ENCODE assay signal across 11 cellular contexts in genomic region chr15:64837502-64837901, GRCh38. TPM values are rescaled to one million over a fixed set of nuclear protein-coding genes. Genes with fewer than 3 reads are reported as not detected.
DNase-seq lines count a peak whose midpoint lies in the region; ATAC-seq and TF ChIP-seq lines count a peak whose summit lies in the region.
"Had no signal": no experiment of that assay in that cellular context is flagged by ENCODE, and none has a peak within 500 bp of the region (broad histone marks: within the 10 kb centered on the region; RNA-seq: fewer than 3 reads in every experiment).

No MANE protein-coding gene starts in this region.

- no peaks in the 10 kb centered on the region for H3K27me3 ChIP-seq in upper lobe of right lung
- H3K27me3 ChIP-seq in brain microvascular endothelial cell (replicated peaks) = no peaks in the 10 kb centered on the region
- no peaks in the 10 kb centered on the region for H3K27me3 ChIP-seq in trophoblast cell (ENCODE audit: insufficient read depth, low read length)
- H3K27me3 ChIP-seq in mesenchymal stem cell (ENCODE audit: control insufficient read depth in 1 of 2, insufficient read depth in 1 of 2, low read length in 2 of 2) = no peaks in the 10 kb centered on the region
- H3K27me3 ChIP-seq: SJSA1 had no signal

- H3K9me3 ChIP-seq in upper lobe of right lung (no peaks in the 10 kb centered on the region), trophoblast cell (ENCODE audit: insufficient read depth, low read depth, low read length) (no peaks in the 10 kb centered on the region), mesenchymal stem cell (ENCODE audit: control insufficient read depth, low read length) (no peaks in the 10 kb centered on the region)
- H3K9me3 ChIP-seq: SJSA1 had no signal

- in situ Hi-C loops in brain microvascular endothelial cell (cut with HindIII; ENCODE audit: low pct_ligation_motif_present, low sequenced_read_pairs) = no loop called here

- peak overlapping the region; percentile 24 for H3K27ac ChIP-seq in upper lobe of right lung
- no peak overlapping the region for H3K27ac ChIP-seq in brain microvascular endothelial cell
- H3K27ac ChIP-seq in trophoblast cell (ENCODE audit: low read depth, low read length) = no peak overlapping the region
- H3K27ac ChIP-seq in mesenchymal stem cell (ENCODE audit: low read length, poor library complexity, severe bottlenecking) = no peak overlapping the region
- H3K27ac ChIP-seq: SJSA1 had no signal

- intact Hi-C loops in dendritic cell treated with granulocyte-macrophage colony-stimulating factor and Interleukin-4, amounts not matched to agents 40 ng/mL and 50 ng/mL, for 4 days (cut with micrococcal nuclease) = no loop called here
- intact Hi-C loops in upper lobe of right lung (cut with DNase I) = no loop called here

- H2BK5ac ChIP-seq in trophoblast cell (ENCODE audit: low read depth, low read length, poor library complexity) = no peak overlapping the region
- H2BK5ac ChIP-seq in mesenchymal stem cell (ENCODE audit: low read depth, low read length, poor library complexity, severe bottlenecking) = no peak overlapping the region

- H2AFZ ChIP-seq in trophoblast cell (ENCODE audit: insufficient read depth, low read length, poor library complexity) (no peak overlapping the region), mesenchymal stem cell (ENCODE audit: low read depth, low read length) (no peak overlapping the region)

- H2BK12ac ChIP-seq in trophoblast cell (ENCODE audit: low read length) (no peak overlapping the region), mesenchymal stem cell (ENCODE audit: low read length in 2 of 2) (no peak overlapping the region)

- H3K4me2 ChIP-seq in trophoblast cell (ENCODE audit: low read length) = no peak overlapping the region
- H3K4me2 ChIP-seq in mesenchymal stem cell (ENCODE audit: low read length, poor library complexity, severe bottlenecking) = no peak overlapping the region

- H3K36me3 Mint-ChIP-seq in dendritic cell treated with granulocyte-macrophage colony-stimulating factor and Interleukin-4, amounts not matched to agents 40 ng/mL and 50 ng/mL, for 4 days (ENCODE audit: low read depth) = peaks cover 8% of the 10 kb centered on the region

- H3K4me3 ChIP-seq in upper lobe of right lung (no peak overlapping the region), brain microvascular endothelial cell (ENCODE audit: low read depth, low read length) (no peak overlapping the region), trophoblast cell (ENCODE audit: low read depth, low read length) (no peak overlapping the region), mesenchymal stem cell (ENCODE audit: insufficient read depth in 1 of 2, low read depth in 1 of 2, low read length in 2 of 2) (no peak overlapping the region)
- H3K4me3 ChIP-seq: SJSA1 had no signal

- H4K8ac ChIP-seq in trophoblast cell (ENCODE audit: low read depth, low read length) (no peak overlapping the region), mesenchymal stem cell (ENCODE audit: low read length) (no peak overlapping the region)

- DNase-seq in stimulated activated CD4-positive, alpha-beta T cell treated with anti-CD3 and anti-CD28 coated beads, Interleukin-1b, Interleukin-23, amount 100 ng/mL, for 48 hours = peak; percentile 26
- DNase-seq in stimulated activated CD4-positive, alpha-beta T cell treated with anti-CD3 and anti-CD28 coated beads, Interleukin-2, amount 100 ng/mL, for 24 hours = no peak
- peak; percentile 93 for DNase-seq in SKM-1 (lab: John Stamatoyannopoulos, UW; ENCODE audit: unreplicated experiment)
- DNase-seq in upper lobe of right lung = no peak
- DNase-seq in brain microvascular endothelial cell = no peak
- no peak for DNase-seq in trophoblast cell
- no peak for DNase-seq in mesenchymal stem cell
- DNase-seq: NCI-H1092 treated with DMSO at 0.1 percent for 48 hours, NCI-H526 had no signal

- H4K12ac ChIP-seq in trophoblast cell (ENCODE audit: low read depth, low read length) = no peak overlapping the region

- H3K36me3 ChIP-seq in upper lobe of right lung = no peaks in the 10 kb centered on the region
- no peaks in the 10 kb centered on the region for H3K36me3 ChIP-seq in brain microvascular endothelial cell (replicated peaks)
- no peaks in the 10 kb centered on the region for H3K36me3 ChIP-seq in trophoblast cell (ENCODE audit: control insufficient read depth in 1 of 2, insufficient read depth in 2 of 2, low read length in 2 of 2)
- H3K36me3 ChIP-seq in mesenchymal stem cell (ENCODE audit: control insufficient read depth in 1 of 2, insufficient read depth in 2 of 2, low read depth in 1 of 2, low read length in 2 of 2) = no peaks in the 10 kb centered on the region

- peaks cover 55% of the 10 kb centered on the region for H3K4me1 Mint-ChIP-seq in dendritic cell treated with granulocyte-macrophage colony-stimulating factor and Interleukin-4, amounts not matched to agents 40 ng/mL and 50 ng/mL, for 4 days (ENCODE audit: low read depth)

- TF ChIP-seq CTCF in upper lobe of right lung (IDR thresholded peaks at IDR 0.05) = no peak
- no peak for TF ChIP-seq CTCF in brain microvascular endothelial cell (IDR thresholded peaks at IDR 0.05; ENCODE audit: low read depth, low read length, missing control alignments)

- H3K9me3 Mint-ChIP-seq in dendritic cell treated with granulocyte-macrophage colony-stimulating factor and Interleukin-4, amounts not matched to agents 40 ng/mL and 50 ng/mL, for 4 days = no peaks in the 10 kb centered on the region

- H2BK120ac ChIP-seq in trophoblast cell (ENCODE audit: insufficient read depth, low read length, poor library complexity) = no peak overlapping the region
- H2BK120ac ChIP-seq in mesenchymal stem cell (ENCODE audit: low read depth, low read length) = no peak overlapping the region

- no peak overlapping the region for H3K4me3 Mint-ChIP-seq in dendritic cell treated with granulocyte-macrophage colony-stimulating factor and Interleukin-4, amounts not matched to agents 40 ng/mL and 50 ng/mL, for 4 days

- no CpG with 5 or more reads among the region's 1 CpG for WGBS in trophoblast cell (ENCODE audit: extremely low coverage, insufficient coverage, insufficient read length)
- WGBS in mesenchymal stem cell = 88% methylated on average over 1 of the region's 1 CpG

- H3K18ac ChIP-seq in trophoblast cell (ENCODE audit: low read length) (no peak overlapping the region), mesenchymal stem cell (ENCODE audit: low read depth in 1 of 2, low read length in 2 of 2) (no peak overlapping the region)

- no peak overlapping the region for H4K91ac ChIP-seq in trophoblast cell (ENCODE audit: low read depth, low read length)
- no peak overlapping the region for H4K91ac ChIP-seq in mesenchymal stem cell (ENCODE audit: low read length)

- no peak overlapping the region for H3K4ac ChIP-seq in trophoblast cell (ENCODE audit: low read depth, low read length)
- H3K4ac ChIP-seq in mesenchymal stem cell (ENCODE audit: low read depth in 1 of 2, low read length in 2 of 2) = no peak overlapping the region

- peaks cover 5% of the 10 kb centered on the region for H3K79me2 ChIP-seq in trophoblast cell (ENCODE audit: control insufficient read depth, insufficient read depth, low read length, poor library complexity)

- H3K4me1 ChIP-seq in upper lobe of right lung (peaks cover 22% of the 10 kb centered on the region), trophoblast cell (ENCODE audit: control insufficient read depth in 1 of 2, insufficient read depth in 2 of 2, low read length in 2 of 2) (peaks cover 5 to 9% of the 10 kb centered on the region in 2 experiments), mesenchymal stem cell (ENCODE audit: control insufficient read depth, insufficient read depth, low read depth, low read length) (peaks cover 9% of the 10 kb centered on the region)

- H3K79me1 ChIP-seq in trophoblast cell (ENCODE audit: low read length) = peaks cover 8% of the 10 kb centered on the region
- no peaks in the 10 kb centered on the region for H3K79me1 ChIP-seq in mesenchymal stem cell (replicated peaks; ENCODE audit: low read length, poor library complexity, severe bottlenecking)

- no peak overlapping the region for H2AK5ac ChIP-seq in trophoblast cell (ENCODE audit: low read length)
- no peak overlapping the region for H2AK5ac ChIP-seq in mesenchymal stem cell (ENCODE audit: low read length, severe bottlenecking)

- H3K27ac Mint-ChIP-seq in dendritic cell treated with granulocyte-macrophage colony-stimulating factor and Interleukin-4, amounts not matched to agents 40 ng/mL and 50 ng/mL, for 4 days = peak overlapping the region; percentile 45

- no peak overlapping the region for H2BK15ac ChIP-seq in mesenchymal stem cell (ENCODE audit: low read depth, poor library complexity, severe bottlenecking)

- ATAC-seq in upper lobe of right lung = peak; percentile 8

- no peaks in the 10 kb centered on the region for H3K27me3 Mint-ChIP-seq in dendritic cell treated with granulocyte-macrophage colony-stimulating factor and Interleukin-4, amounts not matched to agents 40 ng/mL and 50 ng/mL, for 4 days

- H3K9ac ChIP-seq in trophoblast cell (ENCODE audit: low read length) = no peak overlapping the region
- no peak overlapping the region for H3K9ac ChIP-seq in mesenchymal stem cell (ENCODE audit: low read length)

- no peak overlapping the region for H3K23ac ChIP-seq in trophoblast cell (ENCODE audit: low read length)
- no peak overlapping the region for H3K23ac ChIP-seq in mesenchymal stem cell (ENCODE audit: low read length in 2 of 2)

- H3K14ac ChIP-seq in trophoblast cell (ENCODE audit: low read length) (no peak overlapping the region), mesenchymal stem cell (ENCODE audit: low read length in 2 of 2) (no peak overlapping the region)

RNA-seq across cellular contexts. Expression of gene PLEKHO2, which starts 4.2 kb away (rescaled TPM):
- 62.8 TPM for total RNA-seq in upper lobe of right lung
- polyA plus RNA-seq in trophoblast cell (2013) = 12.4 and 13.6 TPM in 2 replicates
- 16.3 TPM for polyA plus RNA-seq in mesenchymal stem cell (2013, experiment 1 of 2)
- 17.0 TPM for polyA plus RNA-seq in mesenchymal stem cell (2013, experiment 2 of 2)

RNA-seq across cellular contexts. Expression of gene PIF1, which starts 12.1 kb away (rescaled TPM):
- total RNA-seq in upper lobe of right lung = 0.67 TPM
- polyA plus RNA-seq in trophoblast cell (2013) = 7.7 and 8.2 TPM in 2 replicates
- polyA plus RNA-seq in mesenchymal stem cell (2013, experiment 1 of 2) = 0.94 TPM
- 1.0 TPM for polyA plus RNA-seq in mesenchymal stem cell (2013, experiment 2 of 2)

Comparison
In these comparisons a context has a peak if more than half of its experiments do, and no peak if none do; other contexts are left out.
1. DNase-seq: peak in stimulated activated CD4-positive, alpha-beta T cell treated with anti-CD3 and anti-CD28 coated beads, Interleukin-1b, Interleukin-23, amount 100 ng/mL, for 48 hours (single experiment) and SKM-1 (single experiment); none in stimulated activated CD4-positive, alpha-beta T cell treated with anti-CD3 and anti-CD28 coated beads, Interleukin-2, amount 100 ng/mL, for 24 hours (0 of 2), upper lobe of right lung (single experiment), brain microvascular endothelial cell (single experiment), trophoblast cell (0 of 2) and mesenchymal stem cell (single experiment).